32 cellular contexts compared by ENCODE assay signal in the genomic region with DNA sequence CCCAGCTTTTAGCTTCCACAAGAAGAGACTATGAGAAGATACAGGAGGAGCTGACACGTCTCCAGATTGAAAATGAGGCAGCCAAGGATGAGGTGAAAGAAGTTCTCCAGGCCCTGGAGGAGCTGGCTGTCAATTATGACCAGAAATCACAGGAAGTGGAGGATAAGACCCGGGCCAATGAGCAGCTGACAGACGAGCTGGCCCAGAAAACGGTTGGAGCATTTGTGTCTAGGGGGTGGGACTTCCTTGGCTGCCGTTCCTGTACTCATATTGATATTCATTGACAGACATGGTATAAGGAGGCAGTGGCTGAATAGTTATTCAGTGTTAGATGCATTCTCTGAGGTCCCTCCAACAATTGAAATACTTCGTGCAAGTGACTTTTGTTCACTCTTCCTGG. TPM values are rescaled to one million over a fixed set of nuclear protein-coding genes. Genes with fewer than 3 reads are reported as not detected.
A peak's percentile ranks its signal among the peaks of the same experiment; 100 is the strongest.
DNase-seq lines count a peak whose midpoint lies in the region; ATAC-seq, FAIRE-seq and TF ChIP-seq lines count a peak whose summit lies in the region.
"Had no signal": no experiment of that assay in that cellular context is flagged by ENCODE, and none has a peak within 500 bp of the region (broad histone marks: within the 10 kb centered on the region; RNA-seq: fewer than 3 reads in every experiment).

No MANE protein-coding gene starts in this region.

- H3K27me3 ChIP-seq in H7 (ENCODE audit: control insufficient read depth, insufficient read depth, low read length) = no peaks in the 10 kb centered on the region
- H3K27me3 ChIP-seq: left lung, stomach, thyroid gland, uterus had no signal

- DNase-seq in A549 (ENCODE audit: low read depth in 1 of 2, low spot score in 1 of 2) = peak in 1 of 2 experiments; percentile 9
- peak; percentile 8 for DNase-seq in ELR (ENCODE audit: low read depth)
- peak; percentile 15 for DNase-seq in NB4 (ENCODE audit: low read depth)
- no peak for DNase-seq in H7
- DNase-seq in T-cell = no peak
- DNase-seq in SHP77 (lab: John Stamatoyannopoulos, UW) = no peak
- DNase-seq: activated CD4-positive, CD25-positive, alpha-beta regulatory T cell; activated gamma-delta T cell; activated naive CD8-positive, alpha-beta T cell treated with anti-CD3 and anti-CD28 coated beads for 36 hours; activated T-cell treated with anti-CD3 and anti-CD28 coated beads, Interleukin-2, amount 50 U/mL, for 4 hours; aorta; CD8-positive, alpha-beta memory T cell; effector CD4-positive, alpha-beta T cell; left lung; NCI-H1092 treated with DMSO at 0.1 percent for 48 hours; NCI-H187 treated with DMSO at 0.1 percent for 48 hours; NCI-H2227 treated with DMSO at 0.1 percent for 48 hours; NCI-H69; stimulated activated CD4-positive, alpha-beta T cell treated with anti-CD3 and anti-CD28 coated beads, Interleukin-2, amount 100 ng/mL, for 24 hours; stomach; T-helper 1 cell; thyroid gland; uterus had no signal

- no peak overlapping the region for H3K4me2 ChIP-seq in A549

- no peak for FAIRE-seq in A549 (lab: Jason Lieb, UNC)
- FAIRE-seq: colon, GM12892, H54, islet of Langerhans, TTC549 had no signal

- TF ChIP-seq CTCF in A549 (IDR thresholded peaks at IDR 0.05) (no peak), NB4 (IDR thresholded peaks at IDR 0.05; ENCODE audit: low read depth, low read length) (no peak), brain (conservative IDR thresholded peaks at IDR 0.05) (no peak)

- POLR2A ChIA-PET in A549 (lab: Yijun Ruan, JAX) (no interaction called here), T-cell (lab: Charles Lee) (no interaction called here)

- H3K27ac ChIP-seq in A549 = no peak overlapping the region
- H3K27ac ChIP-seq: left lung, stomach, uterus had no signal

- TF ChIP-seq POLR2A in A549 (IDR thresholded peaks at IDR 0.05; ENCODE audit: low read length) = no peak
- no peak for TF ChIP-seq POLR2A in NB4 (IDR thresholded peaks at IDR 0.05; ENCODE audit: extremely low read depth, insufficient read length)

- CTCF ChIA-PET in A549 (lab: Yijun Ruan, JAX) = no interaction called here
- CTCF ChIA-PET in T-cell (lab: Charles Lee) = no interaction called here

- no peaks in the 10 kb centered on the region for H3K9me3 ChIP-seq in A549
- H3K9me3 ChIP-seq: left lung, stomach, thyroid gland, uterus had no signal

- ATAC-seq in A549 (peak; percentile 39 to 76; a peak in 3 of 6 replicates), T-cell (replicated peaks in 1 of 4) (no peak)
- ATAC-seq: activated T-cell treated with anti-CD3 and anti-CD28 coated beads, Interleukin-2, amount 50 U/mL, for 4 hours; left lung; right cardiac atrium had no signal

- no peaks in the 10 kb centered on the region for H3K4me1 ChIP-seq in A549
- H3K4me1 ChIP-seq: left lung, stomach, uterus had no signal

- H3K27me3 Mint-ChIP-seq in brain = no peaks in the 10 kb centered on the region
- no peaks in the 10 kb centered on the region for H3K27me3 Mint-ChIP-seq in T-cell
- H3K27me3 Mint-ChIP-seq: activated naive CD8-positive, alpha-beta T cell treated with anti-CD3 and anti-CD28 coated beads for 36 hours; CD8-positive, alpha-beta memory T cell had no signal

- TF ChIP-seq RAD21 in A549 (conservative IDR thresholded peaks at IDR 0.05 in 1 of 2, IDR thresholded peaks at IDR 0.05 in 1 of 2) = no peak

- peaks cover 71% of the 10 kb centered on the region for H3K36me3 Mint-ChIP-seq in brain
- H3K36me3 Mint-ChIP-seq in T-cell = peaks cover 48% of the 10 kb centered on the region

- H3K4me3 ChIP-seq in A549 (no peak overlapping the region), NB4 (ENCODE audit: low read depth, low read length) (no peak overlapping the region), H7 (ENCODE audit: insufficient read depth, low read depth, low read length) (no peak overlapping the region)
- H3K4me3 ChIP-seq: left lung, stomach, thyroid gland, uterus had no signal

- H3K27ac Mint-ChIP-seq in brain = peak overlapping the region in 4 of 5 experiments; percentile 9 to 95 (median 75)
- H3K27ac Mint-ChIP-seq in T-cell = no peak overlapping the region
- H3K27ac Mint-ChIP-seq: activated naive CD8-positive, alpha-beta T cell treated with anti-CD3 and anti-CD28 coated beads for 36 hours; CD8-positive, alpha-beta memory T cell had no signal

- H3K4me3 Mint-ChIP-seq in brain (peak overlapping the region in 2 of 5 experiments; percentile 14 to 48), T-cell (no peak overlapping the region)
- H3K4me3 Mint-ChIP-seq: activated naive CD8-positive, alpha-beta T cell treated with anti-CD3 and anti-CD28 coated beads for 36 hours; activated T-cell treated with anti-CD3 and anti-CD28 coated beads, Interleukin-2, amount 50 U/mL, for 4 hours; CD8-positive, alpha-beta memory T cell had no signal

- TF ChIP-seq EP300 in A549 (IDR thresholded peaks at IDR 0.05) = no peak

- H3K4me1 Mint-ChIP-seq in brain = peaks cover 37% of the 10 kb centered on the region
- H3K4me1 Mint-ChIP-seq in T-cell = no peaks in the 10 kb centered on the region
- H3K4me1 Mint-ChIP-seq: activated naive CD8-positive, alpha-beta T cell treated with anti-CD3 and anti-CD28 coated beads for 36 hours; CD8-positive, alpha-beta memory T cell had no signal

- WGBS in A549 (ENCODE audit: missing lambda C conversion rate) = 22% methylated on average over 6 of the region's 6 CpGs

- 0 out of 2 replicates have a peak, but pooled peaks cover 2% of the 10 kb centered on the region for H3K36me3 ChIP-seq in H7 (replicated peaks; ENCODE audit: control insufficient read depth, insufficient read depth, low read length)
- H3K36me3 ChIP-seq: left lung, thyroid gland, uterus had no signal

- H3K9me3 Mint-ChIP-seq in brain (no peaks in the 10 kb centered on the region), T-cell (no peaks in the 10 kb centered on the region)
- H3K9me3 Mint-ChIP-seq: activated naive CD8-positive, alpha-beta T cell treated with anti-CD3 and anti-CD28 coated beads for 36 hours; activated T-cell treated with anti-CD3 and anti-CD28 coated beads, Interleukin-2, amount 50 U/mL, for 4 hours; CD8-positive, alpha-beta memory T cell had no signal

TF ChIP-seq in A549, 52 proteins besides CTCF, POLR2A, EP300 and RAD21:
- no peak for TF ChIP-seq CBX8 (IDR thresholded peaks at IDR 0.05)

RNA-seq across cellular contexts. Expression of gene LYPD6B, which starts 57.1 kb away (rescaled TPM):
- polyA plus RNA-seq in A549 (2011; rRNA removed) (not detected in 2 replicates), A549 (2017; fragmentation: RNase III; extraction: RNeasy Plus Mini Kit Qiagen cat#74134 plus additional on column Dnase treatment) (not detected in 3 replicates), brain (ENCODE audit: insufficient read depth, low read depth, low replicate concordance) (0.22 TPM)
- 0.04 TPM in 1 of 2 replicates, not detected in the other for polyA plus RNA-seq in A549 (2012; cell fraction: cytosol; rRNA removed)
- not detected in 2 replicates for polyA plus RNA-seq in A549 (2012; cell fraction: nucleus; rRNA removed)
- not detected in 2 replicates for polyA minus RNA-seq in A549 (2011; rRNA and poly(A)+ RNA removed)
- 0.22 and 1.9 TPM in 2 replicates for total RNA-seq in H7 (2014; rRNA removed; shearing (Covaris generic))
- total RNA-seq in T-cell = not detected
- total RNA-seq: activated naive CD8-positive, alpha-beta T cell treated with anti-CD3 and anti-CD28 coated beads for 36 hours; activated T-cell treated with anti-CD3 and anti-CD28 coated beads, Interleukin-2, amount 50 U/mL, for 4 hours; aorta; CD8-positive, alpha-beta memory T cell; mesenteric fat pad; right cardiac atrium; SK-MEL-5 had no signal
- polyA plus RNA-seq: CD8-positive, alpha-beta memory T cell; right cardiac atrium had no signal

Comparison
In these comparisons a context has a peak if more than half of its experiments do, and no peak if none do; other contexts are left out.
1. ATAC-seq: peak in A549 (2 of 2); none in T-cell (0 of 4).
2. DNase-seq: peak in ELR (single experiment) and NB4 (single experiment); none in H7 (single experiment), T-cell (0 of 34) and SHP77 (0 of 2).
3. H3K27ac Mint-ChIP-seq: peak in brain (4 of 5); none in T-cell (0 of 2).